ENCODE assay signal across 9 cellular contexts in the genomic region with DNA sequence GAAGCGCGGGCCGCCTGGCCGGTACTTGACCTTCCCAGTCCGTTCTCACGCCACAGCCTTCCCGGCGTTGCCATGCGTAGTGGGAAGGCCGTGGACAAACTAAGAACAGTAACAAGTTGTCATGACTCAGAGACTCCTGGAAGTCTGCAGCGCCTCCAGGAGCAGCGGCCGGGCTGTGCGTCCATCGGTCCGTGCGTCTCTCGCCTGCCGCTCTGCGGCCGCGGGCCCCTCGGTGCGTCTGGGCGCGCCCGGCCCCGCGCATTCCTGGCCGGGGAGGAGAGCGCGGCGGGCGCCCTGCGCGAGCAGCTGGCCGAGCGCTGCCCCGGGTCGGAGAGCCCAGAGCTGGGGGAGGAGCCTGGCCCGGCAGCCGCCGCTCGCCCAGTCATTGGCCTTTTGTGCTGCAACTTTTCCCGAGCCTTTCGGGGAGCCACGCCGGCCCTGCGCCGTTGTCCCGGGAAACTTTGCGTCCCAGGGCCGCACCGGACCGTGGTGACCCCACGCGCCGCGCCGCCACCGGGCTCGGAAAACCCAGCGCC.
DNase-seq lines count a peak whose midpoint lies in the region; ATAC-seq and TF ChIP-seq lines count a peak whose summit lies in the region.
"Had no signal": no experiment of that assay in that cellular context is flagged by ENCODE, and none has a peak within 500 bp of the region (broad histone marks: within the 10 kb centered on the region; RNA-seq: fewer than 3 reads in every experiment).

No MANE protein-coding gene starts in this region.

- intact Hi-C loops in ascending aorta (cut with DNase I) (loop anchor here (1.0 to 5.0 kb wide), 8 partner anchors 29 to 262 kb away; a partner anchor contains a TSS), left ventricle myocardium superior (cut with micrococcal nuclease) (no loop called here)

- H3K4me3 ChIP-seq in LNCaP clone FGC (ENCODE audit: low read depth, low read length) (peak overlapping the region; percentile 62), ascending aorta (peak overlapping the region; percentile 74 to 81)

- H3K4me3 Mint-ChIP-seq in progenitor cell of endocrine pancreas (ENCODE audit: low read depth), result peak overlapping the region; percentile 69
- H3K4me3 Mint-ChIP-seq: T-helper 1 cell treated with Interleukin-12 subunit alpha and Interleukin-12 subunit beta and Interleukin-4 antibody, amounts not matched to agents 30 μg/mL and 1 μg/mL, for 36 hours had no signal

- H3K9me3 Mint-ChIP-seq in progenitor cell of endocrine pancreas (ENCODE audit: low read depth), result no peaks in the 10 kb centered on the region
- H3K9me3 Mint-ChIP-seq: T-helper 1 cell treated with Interleukin-12 subunit alpha and Interleukin-12 subunit beta and Interleukin-4 antibody, amounts not matched to agents 30 μg/mL and 1 μg/mL, for 36 hours had no signal

- no peaks in the 10 kb centered on the region for H3K9me3 ChIP-seq in ascending aorta

- TF ChIP-seq CTCF in LNCaP clone FGC (IDR thresholded peaks at IDR 0.05; ENCODE audit: control insufficient read depth, extremely low read depth, insufficient read depth) (peak; percentile 78), ascending aorta (IDR thresholded peaks at IDR 0.05) (peak; percentile 41 to 71 (median 44)), progenitor cell of endocrine pancreas (IDR thresholded peaks at IDR 0.05; ENCODE audit: unreplicated experiment) (no peak)

- peaks cover 0 to 19% of the 10 kb centered on the region in 2 donors for H3K4me1 ChIP-seq in ascending aorta

- peaks cover 22% of the 10 kb centered on the region for H3K4me1 Mint-ChIP-seq in progenitor cell of endocrine pancreas (ENCODE audit: low read depth)

- H3K27me3 ChIP-seq in ascending aorta, result no peaks in the 10 kb centered on the region

- DNase-seq in GM03348 (ENCODE audit: low spot score) (peak; percentile 95), LNCaP clone FGC (ENCODE audit: low read depth) (peak; percentile 77), ascending aorta (ENCODE audit: low spot score in 2 of 2) (peak; percentile 46 to 96), left ventricle myocardium superior (peak; percentile 91), progenitor cell of endocrine pancreas (ENCODE audit: low spot score, unreplicated experiment) (peak; percentile 71), NCI-H187 (lab: John Stamatoyannopoulos, UW) (no peak), cerebellar nuclear complex (lab: John Stamatoyannopoulos, UW) (no peak)

- no peaks in the 10 kb centered on the region for H3K36me3 ChIP-seq in ascending aorta

- peak overlapping the region; percentile 95 for H3K27ac Mint-ChIP-seq in progenitor cell of endocrine pancreas
- H3K27ac Mint-ChIP-seq: T-helper 1 cell treated with Interleukin-12 subunit alpha and Interleukin-12 subunit beta and Interleukin-4 antibody, amounts not matched to agents 30 μg/mL and 1 μg/mL, for 36 hours had no signal

- no peaks in the 10 kb centered on the region for H3K27me3 Mint-ChIP-seq in progenitor cell of endocrine pancreas

- no peaks in the 10 kb centered on the region for H3K36me3 Mint-ChIP-seq in progenitor cell of endocrine pancreas (ENCODE audit: insufficient read depth)

- H3K27ac ChIP-seq in ascending aorta, result peak overlapping the region; percentile 97 to 99

- ATAC-seq in left ventricle myocardium superior (peak; percentile 88), HG02623 (IDR thresholded peaks at IDR 0.05; ENCODE audit: unreplicated experiment) (no peak)

Comparison
In these comparisons a context has a peak if more than half of its experiments do, and no peak if none do; other contexts are left out.
1. DNase-seq: peak in GM03348 (single experiment), LNCaP clone FGC (single experiment), ascending aorta (2 of 2), left ventricle myocardium superior (single experiment) and progenitor cell of endocrine pancreas (single experiment); none in NCI-H187 (0 of 2) and cerebellar nuclear complex (0 of 2).